In genomic region chr2:70381821-70382220, GRCh38 we compare ENCODE assay signal across 19 cellular contexts.
DNase-seq lines count a peak whose midpoint lies in the region; ATAC-seq, FAIRE-seq and TF ChIP-seq lines count a peak whose summit lies in the region.
"Had no signal": no experiment of that assay in that cellular context is flagged by ENCODE, and none has a peak within 500 bp of the region (broad histone marks: within the 10 kb centered on the region; RNA-seq: fewer than 3 reads in every experiment).

No MANE protein-coding gene starts in this region.

- H3K4ac ChIP-seq in IMR-90 (ENCODE audit: low read depth, low read length) (no peak overlapping the region), mesenchymal stem cell (ENCODE audit: low read depth in 1 of 2, low read length in 2 of 2) (no peak overlapping the region)

- no peak overlapping the region; the same call in 1 of the 2 replicates for H3K18ac ChIP-seq in IMR-90 (ENCODE audit: low read depth, low read length)
- H3K18ac ChIP-seq in mesenchymal stem cell (ENCODE audit: low read depth in 1 of 2, low read length in 2 of 2) = no peak overlapping the region

- H3K4me1 ChIP-seq in IMR-90 (ENCODE audit: control insufficient read depth, insufficient read depth, low read length) (no peaks in the 10 kb centered on the region), mesenchymal stem cell (ENCODE audit: control insufficient read depth, insufficient read depth, low read depth, low read length) (no peaks in the 10 kb centered on the region)
- H3K4me1 ChIP-seq: uterus had no signal

- BruUV-seq in IMR-90 (replicated peaks; lab: Mats Ljungman, UMichigan) = no TSS peak

- H2BK15ac ChIP-seq in IMR-90 (ENCODE audit: low read depth, low read length) (no peak overlapping the region), mesenchymal stem cell (ENCODE audit: low read depth, poor library complexity, severe bottlenecking) (no peak overlapping the region)

- no peak overlapping the region for H2BK20ac ChIP-seq in IMR-90 (ENCODE audit: low read depth, low read length)

- in situ Hi-C loops in IMR-90 (cut with MboI; ENCODE audit: low sequenced_read_pairs) = no loop called here

- H2AFZ ChIP-seq in IMR-90 (replicated peaks; ENCODE audit: low read length, poor library complexity) (peak overlapping the region; percentile 81), mesenchymal stem cell (ENCODE audit: low read depth, low read length) (no peak overlapping the region)
- H2AFZ ChIP-seq: neural progenitor cell had no signal

- H3K27me3 ChIP-seq in IMR-90 (ENCODE audit: control insufficient read depth, insufficient read depth, low read length) (peaks cover 2% of the 10 kb centered on the region; the same call in 1 of the 2 replicates), mesenchymal stem cell (ENCODE audit: control insufficient read depth in 1 of 2, insufficient read depth in 1 of 2, low read length in 2 of 2) (peaks cover 0 to 17% of the 10 kb centered on the region in 2 experiments)
- H3K27me3 ChIP-seq: neural progenitor cell, uterus had no signal

- no peak for TF ChIP-seq CTCF in IMR-90 (conservative IDR thresholded peaks at IDR 0.05; ENCODE audit: low read depth, low read length)

- no peak for FAIRE-seq in urothelium cell line (lab: Jason Lieb, UNC)
- FAIRE-seq: GM18507, TTC549 had no signal

- H3K79me1 ChIP-seq in IMR-90 (ENCODE audit: low read depth in 1 of 2, low read length in 2 of 2) = no peaks in the 10 kb centered on the region
- no peaks in the 10 kb centered on the region for H3K79me1 ChIP-seq in mesenchymal stem cell (replicated peaks; ENCODE audit: low read length, poor library complexity, severe bottlenecking)

- no peak overlapping the region; the same call in 1 of the 2 replicates for H3K27ac ChIP-seq in IMR-90 (ENCODE audit: insufficient read depth, low read length)
- H3K27ac ChIP-seq in mesenchymal stem cell (ENCODE audit: low read length, poor library complexity, severe bottlenecking) = no peak overlapping the region
- H3K27ac ChIP-seq: neural progenitor cell, uterus had no signal

- H2BK12ac ChIP-seq in mesenchymal stem cell (ENCODE audit: low read length in 2 of 2) = no peak overlapping the region

- dilution Hi-C loops in IMR-90 (cut with HindIII; ENCODE audit: low sequenced_read_pairs, unreplicated experiment) = no loop called here

- no peak overlapping the region for H4K91ac ChIP-seq in IMR-90 (ENCODE audit: insufficient read depth, low read depth, low read length)
- H4K91ac ChIP-seq in mesenchymal stem cell (ENCODE audit: low read length) = no peak overlapping the region

- peak; percentile 27; the same call in 1 of the 2 replicates for ATAC-seq in IMR-90 (ENCODE audit: low read depth)
- no peak for ATAC-seq in activated CD4-positive, CD25-positive, alpha-beta regulatory T cell treated with anti-CD3 and anti-CD28 coated beads, Interleukin-2, amount 50 U/mL, for 24 hours
- ATAC-seq: sciatic nerve; stimulated activated naive B cell treated with anti-CD40 and anti-IgM and Interleukin-4, amounts not matched to agents 10 μg/mL and 1 μg/mL and 100 μg/mL, for 72 hours had no signal

- H3K9me3 ChIP-seq in IMR-90 (ENCODE audit: control insufficient read depth, insufficient read depth, low read length) (no peaks in the 10 kb centered on the region), mesenchymal stem cell (ENCODE audit: control insufficient read depth, low read length) (no peaks in the 10 kb centered on the region)
- H3K9me3 ChIP-seq: uterus had no signal

- H4K20me1 ChIP-seq in IMR-90 (ENCODE audit: insufficient read depth, low read length) = no peaks in the 10 kb centered on the region

- POLR2A ChIA-PET in IMR-90 (lab: Charles Lee; ENCODE audit: unreplicated experiment) = no interaction called here

- H3K4me2 ChIP-seq in IMR-90 (ENCODE audit: low read depth, low read length) (peak overlapping the region; percentile 53; the same call in 1 of the 2 replicates), mesenchymal stem cell (ENCODE audit: low read length, poor library complexity, severe bottlenecking) (no peak overlapping the region)
- H3K4me2 ChIP-seq: neural progenitor cell had no signal

- TF ChIP-seq RAD21 in IMR-90 (IDR thresholded peaks at IDR 0.05; ENCODE audit: low read length) = no peak

- H4K5ac ChIP-seq in IMR-90 (ENCODE audit: low read depth, low read length) = no peak overlapping the region

- no peak for TF ChIP-seq POLR2A in IMR-90 (IDR thresholded peaks at IDR 0.05; ENCODE audit: low read depth, low read length)

- DNase-seq in Daoy (ENCODE audit: low read depth) (peak; percentile 67), IMR-90 (peak; percentile 45), astrocyte of the hippocampus (ENCODE audit: low read depth, low spot score) (peak; percentile 3), mesenchymal stem cell (peak; percentile 50), urothelium cell line (ENCODE audit: low spot score) (no peak), cerebellar cortex (ENCODE audit: low spot score) (no peak)
- no peak for DNase-seq in activated naive CD4-positive, alpha-beta T cell treated with Interleukin-2 at 50 U/mL for 16 hours
- DNase-seq: activated effector memory CD4-positive, alpha-beta T cell treated with anti-CD3 and anti-CD28 coated beads, Interleukin-2, amount 50 U/mL, for 16 hours; effector memory CD4-positive, alpha-beta T cell; GDM1; NCI-H1436 treated with DMSO at 0.1 percent for 48 hours; NCI-H510A treated with DMSO at 0.1 percent for 48 hours; stimulated activated naive B cell treated with anti-CD40 and anti-IgM and Interleukin-4, amounts not matched to agents 10 μg/mL and 1 μg/mL and 100 μg/mL, for 72 hours; uterus had no signal

- H3K9ac ChIP-seq in IMR-90 (ENCODE audit: low read depth, low read length) = no peak overlapping the region
- no peak overlapping the region for H3K9ac ChIP-seq in mesenchymal stem cell (ENCODE audit: low read length)
- H3K9ac ChIP-seq: neural progenitor cell had no signal

- H3K4me3 ChIP-seq in IMR-90 (ENCODE audit: insufficient read depth, low read depth, low read length) (no peak overlapping the region), mesenchymal stem cell (ENCODE audit: insufficient read depth in 1 of 2, low read depth in 1 of 2, low read length in 2 of 2) (no peak overlapping the region)
- H3K4me3 ChIP-seq: neural progenitor cell, uterus had no signal

- H3K23ac ChIP-seq in IMR-90 (ENCODE audit: low read depth, low read length) = no peak overlapping the region
- no peak overlapping the region for H3K23ac ChIP-seq in mesenchymal stem cell (ENCODE audit: low read length in 2 of 2)

- H3K9me1 ChIP-seq in IMR-90 (ENCODE audit: insufficient read depth, low read length) = no peaks in the 10 kb centered on the region

- H3K36me3 ChIP-seq in IMR-90 (ENCODE audit: control insufficient read depth, insufficient read depth, low read length) (no peaks in the 10 kb centered on the region), mesenchymal stem cell (ENCODE audit: control insufficient read depth in 1 of 2, insufficient read depth in 2 of 2, low read depth in 1 of 2, low read length in 2 of 2) (no peaks in the 10 kb centered on the region)
- H3K36me3 ChIP-seq: neural progenitor cell, uterus had no signal

- WGBS in IMR-90 (ENCODE audit: extremely low coverage in 2 of 2, insufficient read length in 1 of 2), 2 experiments = 0% methylated on average over 1 of the region's 6 CpGs; no CpG with 5 or more reads in 1 of the 2 experiments
- 50% methylated on average over 5 of the region's 6 CpGs for WGBS in mesenchymal stem cell

- H2BK5ac ChIP-seq in IMR-90 (ENCODE audit: low read depth, low read length, poor library complexity, severe bottlenecking) (peak overlapping the region; percentile 45), mesenchymal stem cell (ENCODE audit: low read depth, low read length, poor library complexity, severe bottlenecking) (no peak overlapping the region)

- H3K14ac ChIP-seq in IMR-90 (replicated peaks; ENCODE audit: low read depth, low read length) (no peak overlapping the region), mesenchymal stem cell (ENCODE audit: low read length in 2 of 2) (peak overlapping the region in 1 of 2 experiments; percentile 75)

- H4K8ac ChIP-seq in IMR-90 (ENCODE audit: low read depth in 2 of 2, low read length in 2 of 2) = no peak overlapping the region
- H4K8ac ChIP-seq in mesenchymal stem cell (ENCODE audit: low read length) = no peak overlapping the region

- CTCF ChIA-PET in IMR-90 (lab: Yijun Ruan, JAX) = no interaction called here

- H2AK5ac ChIP-seq in IMR-90 (ENCODE audit: low read depth, low read length) (no peak overlapping the region), mesenchymal stem cell (ENCODE audit: low read length, severe bottlenecking) (no peak overlapping the region)

- H2BK120ac ChIP-seq in IMR-90 (ENCODE audit: low read depth, low read length) (no peak overlapping the region), mesenchymal stem cell (ENCODE audit: low read depth, low read length) (no peak overlapping the region)

- no peak overlapping the region for H3K56ac ChIP-seq in IMR-90 (ENCODE audit: extremely low read depth, insufficient read depth, low read length)

- peak overlapping the region; percentile 13 for H2AK9ac ChIP-seq in IMR-90 (replicated peaks; ENCODE audit: low read depth, low read length, poor library complexity)

- intact Hi-C loops in IMR-90 (cut with micrococcal nuclease) = no loop called here

TF ChIP-seq in IMR-90, 13 proteins besides CTCF, POLR2A, EP300 and RAD21:
- TF ChIP-seq USF2 (IDR thresholded peaks at IDR 0.05; ENCODE audit: low read depth, low read length) = no peak
- no peak for TF ChIP-seq RFX5 (IDR thresholded peaks at IDR 0.05; ENCODE audit: low read depth, low read length)
- no peak for TF ChIP-seq FOS (IDR thresholded peaks at IDR 0.05; ENCODE audit: low read depth, low read length)
- no peak for TF ChIP-seq RCOR1 (IDR thresholded peaks at IDR 0.05; ENCODE audit: insufficient replicate concordance, low read length)

Comparison
In these comparisons a context has a peak if more than half of its experiments do, and no peak if none do; other contexts are left out.
1. DNase-seq: peak in Daoy (single experiment), IMR-90 (single experiment), astrocyte of the hippocampus (single experiment) and mesenchymal stem cell (single experiment); none in urothelium cell line (single experiment), cerebellar cortex (single experiment) and activated naive CD4-positive, alpha-beta T cell treated with Interleukin-2 at 50 U/mL for 16 hours (single experiment).